Comparison of ENCODE assay signal across 20 cellular contexts in the genomic region with DNA sequence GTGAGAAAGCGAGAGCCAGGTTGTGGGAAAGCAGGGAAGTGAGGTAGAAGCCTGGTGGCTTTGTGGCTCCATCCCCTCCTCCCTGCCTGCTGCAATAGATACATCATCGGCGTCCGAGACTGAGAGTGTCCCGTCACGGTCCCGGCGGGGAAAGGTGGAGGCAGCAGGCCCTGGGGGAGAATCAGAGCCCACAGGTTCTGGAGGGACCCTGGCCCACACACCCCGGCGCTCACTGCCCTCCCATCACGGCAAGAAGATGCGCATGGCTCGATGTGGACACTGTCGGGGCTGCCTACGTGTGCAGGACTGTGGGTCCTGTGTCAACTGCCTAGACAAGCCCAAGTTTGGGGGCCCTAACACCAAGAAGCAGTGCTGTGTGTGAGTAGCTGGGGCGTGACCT. TPM values are rescaled to one million over a fixed set of nuclear protein-coding genes. Genes with fewer than 3 reads are reported as not detected.
DNase-seq lines count a peak whose midpoint lies in the region; ATAC-seq, FAIRE-seq and TF ChIP-seq lines count a peak whose summit lies in the region.
"Had no signal": no experiment of that assay in that cellular context is flagged by ENCODE, and none has a peak within 500 bp of the region (broad histone marks: within the 10 kb centered on the region; RNA-seq: fewer than 3 reads in every experiment).

No MANE protein-coding gene starts in this region.

- peaks cover 33% of the 10 kb centered on the region for H3K79me2 ChIP-seq in K562 (ENCODE audit: control insufficient read depth, insufficient read depth, low read length)

- POLR2A ChIA-PET in HEK293 (lab: Yijun Ruan, JAX), result interaction anchor here (1.0 to 13.6 kb wide), 3 partner anchors 15 to 78 kb away, joined by 3 to 204 read pairs (median 9); partner anchors contain the start of genes PSENEN and U2AF1L4
- POLR2A ChIA-PET in K562 (lab: Yijun Ruan, JAX), result interaction anchor here (0.7 to 3.2 kb wide), 5 partner anchors 12 to 1356 kb away, joined by 3 to 19 read pairs (median 8); partner anchors contain the start of genes PSENEN, U2AF1L4 and ZNF420

- CTCF ChIA-PET in HEK293 (lab: Yijun Ruan, JAX) (interaction anchor here (0.9 kb wide), 1 partner anchor 15 kb away, joined by 3 read pairs; no protein-coding TSS in a partner anchor), K562 (lab: Yijun Ruan, JAX; ENCODE audit: low intra/inter-chr PET ratio) (no interaction called here)

- 0 out of 2 replicates have a peak, but pooled peaks cover 11% of the 10 kb centered on the region for H4K20me1 ChIP-seq in K562 (replicated peaks; ENCODE audit: control insufficient read depth, insufficient read depth, low read length)

- H3K4me3 ChIP-seq in HEK293 (ENCODE audit: low read depth, low read length), result no peak overlapping the region
- H3K4me3 ChIP-seq in K562, result no peak overlapping the region
- H3K4me3 ChIP-seq: Peyer's patch, SJSA1 had no signal

- no peaks in the 10 kb centered on the region for H3K9me3 ChIP-seq in HEK293 (ENCODE audit: control insufficient read depth, insufficient read depth, low read depth, low read length)
- no peaks in the 10 kb centered on the region for H3K9me3 ChIP-seq in K562 (replicated peaks; ENCODE audit: control insufficient read depth, insufficient read depth, low read depth, low read length)
- H3K9me3 ChIP-seq: Peyer's patch, SJSA1 had no signal

- H3K4me1 Mint-ChIP-seq in stimulated activated naive B cell treated with anti-CD40 and anti-IgM and Interleukin-4, amounts not matched to agents 10 μg/mL and 1 μg/mL and 100 μg/mL, for 72 hours, result peaks cover 23 to 48% of the 10 kb centered on the region in 2 donors

- H2AFZ ChIP-seq in K562 (ENCODE audit: low read depth, low read length), result no peak overlapping the region

- no TSS peak for BruUV-seq in K562 (replicated peaks; lab: Mats Ljungman, UMichigan)

- no peak for ATAC-seq in activated naive CD4-positive, alpha-beta T cell treated with anti-CD3 and anti-CD28 coated beads, Interleukin-2, amount 50 U/mL, for 72 hours
- ATAC-seq in K562, result no peak
- ATAC-seq in stimulated activated naive B cell treated with anti-CD40 and anti-IgM and Interleukin-4, amounts not matched to agents 10 μg/mL and 1 μg/mL and 100 μg/mL, for 72 hours (replicated peaks), result no peak

- H3K36me3 ChIP-seq in HEK293 (ENCODE audit: control insufficient read depth in 2 of 2, insufficient read depth in 1 of 2, low read length in 2 of 2), result peaks cover 84 to 85% of the 10 kb centered on the region in 2 experiments
- H3K36me3 ChIP-seq in K562 (ENCODE audit: control insufficient read depth, insufficient read depth, low read length), result peaks cover 82% of the 10 kb centered on the region; the same call in 2 of the 3 replicates

- H3K4me3 Mint-ChIP-seq in stimulated activated naive B cell treated with anti-CD40 and anti-IgM and Interleukin-4, amounts not matched to agents 10 μg/mL and 1 μg/mL and 100 μg/mL, for 72 hours, result no peak overlapping the region
- H3K4me3 Mint-ChIP-seq: B cell, H9 had no signal

- TF ChIP-seq POLR2A in K562 (conservative IDR thresholded peaks at IDR 0.05), result no peak

- H3K27ac ChIP-seq in HEK293 (ENCODE audit: extremely low read depth, low read depth, low read length), result no peak overlapping the region
- no peak overlapping the region for H3K27ac ChIP-seq in K562 (ENCODE audit: extremely low read depth, low read depth, low read length)
- H3K27ac ChIP-seq: KMS-11, Peyer's patch, SJSA1 had no signal

- no peak overlapping the region for H3K4me2 ChIP-seq in K562 (ENCODE audit: insufficient read depth, low read length)
- H3K4me2 ChIP-seq: KMS-11 had no signal

- TF ChIP-seq RAD21 in K562 (CRISPR knock-in tag; conservative IDR thresholded peaks at IDR 0.05 in 1 of 2, IDR thresholded peaks at IDR 0.05 in 1 of 2), result no peak

- H3K9me3 Mint-ChIP-seq in activated naive CD4-positive, alpha-beta T cell treated with anti-CD3 and anti-CD28 coated beads, Interleukin-2, amount 50 U/mL, for 72 hours, result no peaks in the 10 kb centered on the region
- H3K9me3 Mint-ChIP-seq in stimulated activated naive B cell treated with anti-CD40 and anti-IgM and Interleukin-4, amounts not matched to agents 10 μg/mL and 1 μg/mL and 100 μg/mL, for 72 hours, result no peaks in the 10 kb centered on the region
- H3K9me3 Mint-ChIP-seq: H9 had no signal

- WGBS in K562 (ENCODE audit: insufficient coverage, low coverage, missing lambda C conversion rate), result 100% methylated on average over 11 of the region's 16 CpGs

- no peaks in the 10 kb centered on the region for H3K27me3 Mint-ChIP-seq in stimulated activated naive B cell treated with anti-CD40 and anti-IgM and Interleukin-4, amounts not matched to agents 10 μg/mL and 1 μg/mL and 100 μg/mL, for 72 hours
- H3K27me3 Mint-ChIP-seq: B cell had no signal

- FAIRE-seq in K562 (lab: Jason Lieb, UNC), result no peak
- FAIRE-seq: A204.1 had no signal

- H3K36me3 Mint-ChIP-seq in activated naive CD4-positive, alpha-beta T cell treated with anti-CD3 and anti-CD28 coated beads, Interleukin-2, amount 50 U/mL, for 72 hours, result peaks cover 0 to 51% of the 10 kb centered on the region in 2 donors
- H3K36me3 Mint-ChIP-seq in stimulated activated naive B cell treated with anti-CD40 and anti-IgM and Interleukin-4, amounts not matched to agents 10 μg/mL and 1 μg/mL and 100 μg/mL, for 72 hours, result peaks cover 64 to 68% of the 10 kb centered on the region in 2 donors

- no peaks in the 10 kb centered on the region for H3K27me3 ChIP-seq in K562 (ENCODE audit: control insufficient read depth in 2 of 2, insufficient read depth in 2 of 2, low read length in 2 of 2)
- H3K27me3 ChIP-seq: Peyer's patch, SJSA1 had no signal

- no peak for TF ChIP-seq CTCF in HEK293 (tag by site-specific recombination; IDR thresholded peaks at IDR 0.05)
- TF ChIP-seq CTCF in K562 (IDR thresholded peaks at IDR 0.05 in 2 of 3, conservative IDR thresholded peaks at IDR 0.05 in 1 of 3; ENCODE audit: insufficient read depth in 2 of 3, low read depth in 1 of 3, low read length in 3 of 3), result no peak

- TF ChIP-seq EP300 in K562 (IDR thresholded peaks at IDR 0.05; ENCODE audit: low read length), result no peak

- H3K27ac Mint-ChIP-seq in activated naive CD4-positive, alpha-beta T cell treated with anti-CD3 and anti-CD28 coated beads, Interleukin-2, amount 50 U/mL, for 72 hours, result peak overlapping the region; percentile 82 to 89
- peak overlapping the region; percentile 76 for H3K27ac Mint-ChIP-seq in stimulated activated naive B cell treated with anti-CD40 and anti-IgM and Interleukin-4, amounts not matched to agents 10 μg/mL and 1 μg/mL and 100 μg/mL, for 72 hours
- H3K27ac Mint-ChIP-seq: B cell, H9 had no signal

- no peaks in the 10 kb centered on the region for H3K9me1 ChIP-seq in K562 (ENCODE audit: control insufficient read depth, insufficient read depth, low read length)

- DNase-seq in activated naive CD4-positive, alpha-beta T cell treated with anti-CD3 and anti-CD28 coated beads, Interleukin-2, amount 50 U/mL, for 72 hours (ENCODE audit: low spot score in 2 of 2), result no peak
- no peak for DNase-seq in activated naive CD4-positive, alpha-beta T cell (lab: John Stamatoyannopoulos, UW)
- DNase-seq in K562 (ENCODE audit: extremely low read depth in 1 of 4, low spot score in 3 of 4) (no peak), ACHN (no peak), NCI-H146 (lab: John Stamatoyannopoulos, UW) (no peak)
- no peak for DNase-seq in stimulated activated naive B cell treated with anti-CD40 and anti-IgM and Interleukin-4, amounts not matched to agents 10 μg/mL and 1 μg/mL and 100 μg/mL, for 72 hours
- DNase-seq: EL, GF-D8, H9, NCI-H1105, NCI-H2081, NCI-H2171, NCI-H524 treated with DMSO at 0.1 percent for 48 hours, NCI-H82, Peyer's patch had no signal

- H3K4me1 ChIP-seq in HEK293 (ENCODE audit: control insufficient read depth, insufficient read depth, low read length) (peaks cover 9% of the 10 kb centered on the region), K562 (replicated peaks in 1 of 2; ENCODE audit: control insufficient read depth in 2 of 2, insufficient read depth in 2 of 2, low read length in 2 of 2) (peaks cover 7 to 33% of the 10 kb centered on the region in 2 experiments)

- intact Hi-C loops in K562 (cut with micrococcal nuclease), result no loop called here

- in situ Hi-C loops in K562 (cut with MboI), result no loop called here
- in situ Hi-C loops in ACHN (cut with HindIII; ENCODE audit: low pct_ligation_motif_present, low pct_unique_long_range_greater_than_20kb, low sequenced_read_pairs), result no loop called here

- H3K9ac ChIP-seq in K562 (ENCODE audit: insufficient read depth in 1 of 2, low read depth in 2 of 2, low read length in 2 of 2), result 0 out of 4 replicates have a peak overlapping the region, but pooled peaks of 1 of the 2 experiments have one; percentile 32
- H3K9ac ChIP-seq: KMS-11 had no signal

RNA-seq across cellular contexts. Expression of gene KMT2B, which starts 5.1 kb away (rescaled TPM):
- 100 to 1,000 TPM in 1 of 2 donors, 10 to 100 TPM in 1; 54.6 to 200 TPM for total RNA-seq in activated naive CD4-positive, alpha-beta T cell treated with anti-CD3 and anti-CD28 coated beads, Interleukin-2, amount 50 U/mL, for 72 hours
- 84.2 and 203 TPM in 2 replicates for total RNA-seq in K562 (2011; cell fraction: chromatin; rRNA removed; ENCODE audit: low replicate concordance)
- 117 and 120 TPM in 2 replicates for total RNA-seq in K562 (2011; cell fraction: nucleolus; rRNA removed)
- 104 and 131 TPM in 2 replicates for total RNA-seq in K562 (2011; cell fraction: nucleoplasm; rRNA removed)
- total RNA-seq in K562 (2014; rRNA removed) (8.1 and 9.0 TPM in 2 replicates), K562 (2014; rRNA removed; fragmentation: Illumina TruSeq; extraction: Trizol) (2.7 and 4.8 TPM in 2 replicates), K562 (2015; rRNA removed; fragmentation: Illumina TruSeq; extraction: Trizol) (6.0 and 6.7 TPM in 2 replicates), K562 (2021) (36.0 and 43.9 TPM in 2 replicates)
- polyA plus RNA-seq in K562 (2011; rRNA removed) (11.0 and 19.1 TPM in 2 replicates), K562 (2014; fragmentation: Illumina TruSeq; extraction: Trizol) (21.5 and 27.8 TPM in 2 replicates), K562 (2014; fragmentation: Nextera tagmentation; extraction: Ambion mirVana) (1 to 10 TPM in 1 of 2 experiments, under 1 TPM in 1; 0.63 to 1.3 TPM), K562 (2014; rRNA removed) (16.4 and 21.9 TPM in 2 replicates)
- polyA plus RNA-seq in K562 (2011; cell fraction: cytosol; rRNA removed), result 14.8 and 17.2 TPM in 2 replicates
- 108 and 154 TPM in 2 replicates for polyA plus RNA-seq in K562 (2011; cell fraction: nucleus; rRNA removed)
- polyA plus RNA-seq in K562 (2012), result 38.7 and 38.9 TPM in 2 replicates
- 7.1 and 9.7 TPM in 2 replicates for polyA minus RNA-seq in K562 (2011; rRNA and poly(A)+ RNA removed)
- polyA minus RNA-seq in K562 (2011; cell fraction: cytosol; rRNA and poly(A)+ RNA removed), result 12.2 and 21.2 TPM in 2 replicates
- 14.7 and 18.4 TPM in 2 replicates for polyA minus RNA-seq in K562 (2011; cell fraction: nucleus; rRNA and poly(A)+ RNA removed)

RNA-seq across cellular contexts. Expression of gene ZBTB32, which starts 18.5 kb away (rescaled TPM):
- total RNA-seq in activated naive CD4-positive, alpha-beta T cell treated with anti-CD3 and anti-CD28 coated beads, Interleukin-2, amount 50 U/mL, for 72 hours, result 100 to 1,000 TPM; 181 to 198 TPM
- not detected in 2 replicates for total RNA-seq in K562 (2011; cell fraction: chromatin; rRNA removed; ENCODE audit: low replicate concordance)
- total RNA-seq in K562 (2011; cell fraction: nucleolus; rRNA removed), result not detected in 2 replicates
- not detected in 2 replicates for total RNA-seq in K562 (2011; cell fraction: nucleoplasm; rRNA removed)
- total RNA-seq in K562 (2014; rRNA removed), result not detected in 2 replicates
- not detected in 2 replicates for total RNA-seq in K562 (2014; rRNA removed; fragmentation: Illumina TruSeq; extraction: Trizol)
- total RNA-seq in K562 (2015; rRNA removed; fragmentation: Illumina TruSeq; extraction: Trizol), result not detected in 2 replicates
- 0.20 TPM in 1 of 2 replicates, not detected in the other for total RNA-seq in K562 (2021)
- polyA plus RNA-seq in K562 (2011; rRNA removed), result not detected in 2 replicates
- polyA plus RNA-seq in K562 (2011; cell fraction: cytosol; rRNA removed), result not detected in 2 replicates
- 0.09 TPM in 1 of 2 replicates, not detected in the other for polyA plus RNA-seq in K562 (2011; cell fraction: nucleus; rRNA removed)
- polyA plus RNA-seq in K562 (2012), result not detected in 2 replicates
- not detected in 2 replicates for polyA plus RNA-seq in K562 (2014; fragmentation: Illumina TruSeq; extraction: Trizol)
- not detected for polyA plus RNA-seq in K562 (2014; fragmentation: Nextera tagmentation; extraction: Ambion mirVana)
- 0.05 TPM in 1 of 2 replicates, not detected in the other for polyA plus RNA-seq in K562 (2014; rRNA removed)
- polyA minus RNA-seq in K562 (2011; rRNA and poly(A)+ RNA removed), result not detected in 2 replicates
- not detected in 2 replicates for polyA minus RNA-seq in K562 (2011; cell fraction: cytosol; rRNA and poly(A)+ RNA removed)
- not detected in 2 replicates for polyA minus RNA-seq in K562 (2011; cell fraction: nucleus; rRNA and poly(A)+ RNA removed)
- total RNA-seq: SJSA1 had no signal

RNA-seq across cellular contexts. Expression of gene IGFLR1, which starts 19.4 kb away (rescaled TPM):
- 100 to 1,000 TPM in 1 of 2 donors, 10 to 100 TPM in 1; 74.6 to 245 TPM for total RNA-seq in activated naive CD4-positive, alpha-beta T cell treated with anti-CD3 and anti-CD28 coated beads, Interleukin-2, amount 50 U/mL, for 72 hours
- total RNA-seq in K562 (2011; cell fraction: chromatin; rRNA removed; ENCODE audit: low replicate concordance), result 4.8 and 9.7 TPM in 2 replicates
- total RNA-seq in K562 (2011; cell fraction: nucleolus; rRNA removed), result 8.8 and 9.6 TPM in 2 replicates
- total RNA-seq in K562 (2011; cell fraction: nucleoplasm; rRNA removed), result 5.4 and 9.5 TPM in 2 replicates
- total RNA-seq in K562 (2014; rRNA removed) (12.1 and 14.3 TPM in 2 replicates), K562 (2014; rRNA removed; fragmentation: Illumina TruSeq; extraction: Trizol) (1.2 and 3.6 TPM in 2 replicates), K562 (2015; rRNA removed; fragmentation: Illumina TruSeq; extraction: Trizol) (4.6 and 9.1 TPM in 2 replicates), K562 (2021) (7.8 and 12.1 TPM in 2 replicates)
- polyA plus RNA-seq in K562 (2011; rRNA removed) (4.0 and 4.2 TPM in 2 replicates), K562 (2014; fragmentation: Illumina TruSeq; extraction: Trizol) (6.8 and 9.2 TPM in 2 replicates), K562 (2014; fragmentation: Nextera tagmentation; extraction: Ambion mirVana) (1 to 10 TPM; 1.0 to 2.6 TPM), K562 (2014; rRNA removed) (11.6 and 15.0 TPM in 2 replicates)
- polyA plus RNA-seq in K562 (2011; cell fraction: cytosol; rRNA removed), result 8.8 and 25.3 TPM in 2 replicates
- 15.2 and 21.1 TPM in 2 replicates for polyA plus RNA-seq in K562 (2011; cell fraction: nucleus; rRNA removed)
- polyA plus RNA-seq in K562 (2012), result 10.9 and 14.5 TPM in 2 replicates
- 0.75 and 0.98 TPM in 2 replicates for polyA minus RNA-seq in K562 (2011; rRNA and poly(A)+ RNA removed)
- polyA minus RNA-seq in K562 (2011; cell fraction: cytosol; rRNA and poly(A)+ RNA removed), result 4.4 and 7.9 TPM in 2 replicates
- 2.8 and 3.2 TPM in 2 replicates for polyA minus RNA-seq in K562 (2011; cell fraction: nucleus; rRNA and poly(A)+ RNA removed)

RNA-seq across cellular contexts. Expression of gene U2AF1L4, which starts 22.3 kb away (rescaled TPM):
- 10 to 100 TPM; 33.8 to 69.0 TPM for total RNA-seq in activated naive CD4-positive, alpha-beta T cell treated with anti-CD3 and anti-CD28 coated beads, Interleukin-2, amount 50 U/mL, for 72 hours
- total RNA-seq in K562 (2011; cell fraction: chromatin; rRNA removed; ENCODE audit: low replicate concordance), result 25.9 and 46.7 TPM in 2 replicates
- total RNA-seq in K562 (2011; cell fraction: nucleolus; rRNA removed), result 26.5 and 31.5 TPM in 2 replicates
- 29.8 and 35.6 TPM in 2 replicates for total RNA-seq in K562 (2011; cell fraction: nucleoplasm; rRNA removed)
- 11.3 and 14.0 TPM in 2 replicates for total RNA-seq in K562 (2014; rRNA removed)
- 6.6 and 8.4 TPM in 2 replicates for total RNA-seq in K562 (2014; rRNA removed; fragmentation: Illumina TruSeq; extraction: Trizol)
- total RNA-seq in K562 (2015; rRNA removed; fragmentation: Illumina TruSeq; extraction: Trizol), result 8.9 and 12.6 TPM in 2 replicates
- total RNA-seq in K562 (2021), result 11.2 and 14.8 TPM in 2 replicates
- polyA plus RNA-seq in K562 (2011; rRNA removed), result 9.5 and 16.9 TPM in 2 replicates
- polyA plus RNA-seq in K562 (2011; cell fraction: cytosol; rRNA removed), result 12.9 and 18.3 TPM in 2 replicates
- polyA plus RNA-seq in K562 (2011; cell fraction: nucleus; rRNA removed), result 85.9 and 97.8 TPM in 2 replicates
- polyA plus RNA-seq in K562 (2012), result 14.7 and 19.2 TPM in 2 replicates
- polyA plus RNA-seq in K562 (2014; fragmentation: Illumina TruSeq; extraction: Trizol), result 14.4 and 16.7 TPM in 2 replicates
- polyA plus RNA-seq in K562 (2014; fragmentation: Nextera tagmentation; extraction: Ambion mirVana), result 10 to 100 TPM in 1 of 2 experiments, 1 to 10 TPM in 1; 9.7 to 16.7 TPM
- polyA plus RNA-seq in K562 (2014; rRNA removed), result 14.4 and 19.5 TPM in 2 replicates
- 4.6 and 7.1 TPM in 2 replicates for polyA minus RNA-seq in K562 (2011; rRNA and poly(A)+ RNA removed)
- polyA minus RNA-seq in K562 (2011; cell fraction: cytosol; rRNA and poly(A)+ RNA removed), result 3.1 and 9.3 TPM in 2 replicates
- polyA minus RNA-seq in K562 (2011; cell fraction: nucleus; rRNA and poly(A)+ RNA removed), result 10.8 and 16.2 TPM in 2 replicates

RNA-seq across cellular contexts. Expression of gene PSENEN, which starts 22.6 kb away (rescaled TPM):
- 10 to 100 TPM; 43.2 to 49.4 TPM for total RNA-seq in activated naive CD4-positive, alpha-beta T cell treated with anti-CD3 and anti-CD28 coated beads, Interleukin-2, amount 50 U/mL, for 72 hours
- 14.8 and 25.8 TPM in 2 replicates for total RNA-seq in K562 (2011; cell fraction: chromatin; rRNA removed; ENCODE audit: low replicate concordance)
- 38.7 and 45.7 TPM in 2 replicates for total RNA-seq in K562 (2011; cell fraction: nucleolus; rRNA removed)
- 23.4 and 27.6 TPM in 2 replicates for total RNA-seq in K562 (2011; cell fraction: nucleoplasm; rRNA removed)
- 42.3 and 49.6 TPM in 2 replicates for total RNA-seq in K562 (2014; rRNA removed)
- 48.0 and 53.3 TPM in 2 replicates for total RNA-seq in K562 (2014; rRNA removed; fragmentation: Illumina TruSeq; extraction: Trizol)
- 59.0 and 61.1 TPM in 2 replicates for total RNA-seq in K562 (2015; rRNA removed; fragmentation: Illumina TruSeq; extraction: Trizol)
- 63.1 and 65.7 TPM in 2 replicates for total RNA-seq in K562 (2021)
- polyA plus RNA-seq in K562 (2011; rRNA removed), result 29.6 and 34.5 TPM in 2 replicates
- 47.5 and 76.3 TPM in 2 replicates for polyA plus RNA-seq in K562 (2011; cell fraction: cytosol; rRNA removed)
- polyA plus RNA-seq in K562 (2011; cell fraction: nucleus; rRNA removed), result 25.2 and 26.0 TPM in 2 replicates
- polyA plus RNA-seq in K562 (2012), result 61.9 and 63.5 TPM in 2 replicates
- polyA plus RNA-seq in K562 (2014; fragmentation: Illumina TruSeq; extraction: Trizol), result 54.2 and 58.6 TPM in 2 replicates
- polyA plus RNA-seq in K562 (2014; fragmentation: Nextera tagmentation; extraction: Ambion mirVana), result 100 to 1,000 TPM; 261 to 299 TPM
- 76.5 and 79.2 TPM in 2 replicates for polyA plus RNA-seq in K562 (2014; rRNA removed)
- 22.1 and 30.1 TPM in 2 replicates for polyA minus RNA-seq in K562 (2011; rRNA and poly(A)+ RNA removed)
- polyA minus RNA-seq in K562 (2011; cell fraction: cytosol; rRNA and poly(A)+ RNA removed), result 10.7 and 13.5 TPM in 2 replicates
- 5.4 and 7.6 TPM in 2 replicates for polyA minus RNA-seq in K562 (2011; cell fraction: nucleus; rRNA and poly(A)+ RNA removed)

Comparison
In these comparisons a context has a peak if more than half of its experiments do, and no peak if none do; other contexts are left out.
1. RNA of gene ZBTB32, which starts 18.5 kb away (total RNA-seq): 181 to 198 TPM in activated naive CD4-positive, alpha-beta T cell treated with anti-CD3 and anti-CD28 coated beads, Interleukin-2, amount 50 U/mL, for 72 hours; 0.20 TPM in K562; every median in the first group is over 100 times any median in the second.
2. RNA of gene IGFLR1, which starts 19.4 kb away (total RNA-seq): 74.6 to 245 TPM in activated naive CD4-positive, alpha-beta T cell treated with anti-CD3 and anti-CD28 coated beads, Interleukin-2, amount 50 U/mL, for 72 hours; 1.2 to 14.3 TPM in K562; every median in the first group is over 4 times any median in the second.